In genomic region chr6:26430787-26431186, GRCh38 we compare ENCODE assay signal across 29 cellular contexts.
"Had no signal": no experiment of that assay in that cellular context is flagged by ENCODE, and none has a peak within 500 bp of the region (broad histone marks: within the 10 kb centered on the region; RNA-seq: fewer than 3 reads in every experiment).

No MANE protein-coding gene starts in this region.

- H3K4me3 Mint-ChIP-seq: activated B cell treated with CpG ODN at 0.5 μM for 24 hours; activated CD4-positive, alpha-beta memory T cell treated with anti-CD3 and anti-CD28 coated beads for 36 hours; activated naive CD4-positive, alpha-beta T cell treated with anti-CD3 and anti-CD28 coated beads for 36 hours; activated naive CD8-positive, alpha-beta T cell; activated naive CD8-positive, alpha-beta T cell treated with anti-CD3 and anti-CD28 coated beads, Interleukin-2, amount 50 U/mL, for 24 hours; activated T-cell treated with anti-CD3 and anti-CD28 coated beads, Interleukin-2, amount 50 U/mL, for 4 hours; activated T-helper 1 cell treated with anti-CD3 and anti-CD28 coated beads, Interleukin-12 subunit alpha, Interleukin-12 subunit beta, Interleukin-2, Interleukin-4 antibody, amounts not matched to agents 30 ng/mL and 10 ng/mL and 1 ng/mL, durations not matched to agents 14 hours and 24 hours and 36 hours; T-helper 1 cell treated with Interleukin-12 subunit alpha and Interleukin-12 subunit beta and Interleukin-4 antibody, amounts not matched to agents 30 μg/mL and 1 μg/mL, for 36 hours; T-helper 2 cell treated with Interferon-gamma antibody and Interleukin-4, amounts not matched to agents 5 μg/mL and 100 μg/mL, for 36 hours had no signal

- H3K9ac ChIP-seq: SK-N-SH had no signal

- H3K27me3 ChIP-seq: SJSA1 had no signal

- DNase-seq: activated B cell treated with CpG ODN at 0.5 μM for 24 hours; activated CD4-positive, alpha-beta memory T cell treated with anti-CD3 and anti-CD28 coated beads for 36 hours; activated CD4-positive, alpha-beta T cell treated with anti-CD3 and anti-CD28 coated beads for 4 hours; activated CD4-positive, alpha-beta T cell treated with anti-CD3 and anti-CD28 coated beads, Interleukin-2, amount 50 U/mL, for 1 hour; activated CD4-positive, CD25-positive, alpha-beta regulatory T cell treated with anti-CD3 and anti-CD28 coated beads, Interleukin-2, amount 50 U/mL, for 72 hours; activated CD8-positive, alpha-beta memory T cell treated with anti-CD3 and anti-CD28 coated beads, Interleukin-2, amount 50 U/mL, for 4 hours; activated gamma-delta T cell treated with Interleukin-2 at 50 U/mL for 16 hours; activated naive CD4-positive, alpha-beta T cell treated with anti-CD3 and anti-CD28 coated beads for 36 hours; activated naive CD8-positive, alpha-beta T cell treated with anti-CD3 and anti-CD28 coated beads, Interleukin-2, amount 50 U/mL, for 24 hours; activated T-cell treated with anti-CD3 and anti-CD28 coated beads for 4 hours; activated T-cell treated with anti-CD3 and anti-CD28 coated beads, Interleukin-2, amount 50 U/mL, for 4 hours; anterior cingulate cortex; IMR-90; NCI-H1105; NCI-H1417 treated with DMSO at 0.1 percent for 48 hours; NCI-H1930; NCI-H345; NCI-H524 treated with DMSO at 0.1 percent for 48 hours; SHP77 treated with DMSO at 0.1 percent for 48 hours; SK-N-SH had no signal

- H3K4me2 ChIP-seq: SK-N-SH had no signal

- H3K27ac ChIP-seq: SJSA1, VCaP had no signal

- ATAC-seq: activated naive CD8-positive, alpha-beta T cell treated with anti-CD3 and anti-CD28 coated beads, Interleukin-2, amount 50 U/mL, for 24 hours; activated T-cell treated with anti-CD3 and anti-CD28 coated beads, Interleukin-2, amount 50 U/mL, for 4 hours; Panc1 had no signal

- H3K27me3 Mint-ChIP-seq: activated B cell treated with CpG ODN at 0.5 μM for 24 hours; activated CD4-positive, alpha-beta memory T cell treated with anti-CD3 and anti-CD28 coated beads for 36 hours; activated naive CD8-positive, alpha-beta T cell; activated naive CD8-positive, alpha-beta T cell treated with anti-CD3 and anti-CD28 coated beads, Interleukin-2, amount 50 U/mL, for 24 hours had no signal

- H3K4me1 Mint-ChIP-seq: activated B cell treated with CpG ODN at 0.5 μM for 24 hours had no signal

- H3K9me3 ChIP-seq: SK-N-SH had no signal

- H3K27ac Mint-ChIP-seq: activated B cell treated with CpG ODN at 0.5 μM for 24 hours; activated CD4-positive, alpha-beta memory T cell treated with anti-CD3 and anti-CD28 coated beads for 36 hours; activated naive CD4-positive, alpha-beta T cell treated with anti-CD3 and anti-CD28 coated beads for 36 hours; activated naive CD8-positive, alpha-beta T cell; activated naive CD8-positive, alpha-beta T cell treated with anti-CD3 and anti-CD28 coated beads, Interleukin-2, amount 50 U/mL, for 24 hours; activated T-helper 1 cell treated with anti-CD3 and anti-CD28 coated beads, Interleukin-12 subunit alpha, Interleukin-12 subunit beta, Interleukin-2, Interleukin-4 antibody, amounts not matched to agents 30 ng/mL and 10 ng/mL and 1 ng/mL, durations not matched to agents 14 hours and 24 hours and 36 hours; T-helper 1 cell treated with Interleukin-12 subunit alpha and Interleukin-12 subunit beta and Interleukin-4 antibody, amounts not matched to agents 30 μg/mL and 1 μg/mL, for 36 hours; T-helper 2 cell treated with Interferon-gamma antibody and Interleukin-4, amounts not matched to agents 5 μg/mL and 100 μg/mL, for 36 hours had no signal

- FAIRE-seq: TTC549 had no signal

- H3K4me3 ChIP-seq: K562, SJSA1 had no signal

- H3K4me1 ChIP-seq: SJSA1 had no signal
